Comparison of ENCODE assay signal across 8 cellular contexts in genomic region chr15:92226020-92226612, GRCh38.
DNase-seq lines count a peak whose midpoint lies in the region; ATAC-seq and TF ChIP-seq lines count a peak whose summit lies in the region.

No MANE protein-coding gene starts in this region.

- no peak overlapping the region for H3K4me3 ChIP-seq in GM06990 (replicated peaks; ENCODE audit: low read depth, low read length)

- H3K36me3 ChIP-seq in GM06990 (ENCODE audit: control insufficient read depth, insufficient read depth, low read length) = no peaks in the 10 kb centered on the region

- in situ Hi-C loops in KBM-7 (cut with MboI; ENCODE audit: low pct_unique_long_range_greater_than_20kb, low sequenced_read_pairs) = no loop called here

- no peaks in the 10 kb centered on the region for H3K27me3 ChIP-seq in GM06990 (replicated peaks; ENCODE audit: control insufficient read depth, insufficient read depth, low read length)

- TF ChIP-seq CTCF in GM06990 (IDR thresholded peaks at IDR 0.05; ENCODE audit: insufficient read depth, low read length, poor library complexity, severe bottlenecking) = peak; percentile 70

- ATAC-seq in GM18867 (IDR thresholded peaks at IDR 0.05; ENCODE audit: unreplicated experiment) = no peak
- ATAC-seq in GM21825 (IDR thresholded peaks at IDR 0.05; ENCODE audit: unreplicated experiment) = no peak
- no peak for ATAC-seq in HG03045 (IDR thresholded peaks at IDR 0.05; ENCODE audit: unreplicated experiment)

- DNase-seq in GM06990 (ENCODE audit: extremely low read depth, insufficient read length) (no peak), KBM-7 (peak; percentile 6), cerebellar cortex (ENCODE audit: low spot score) (peak; percentile 68), midbrain (lab: John Stamatoyannopoulos, UW) (peak; percentile 53), kidney glomerular epithelial cell (lab: John Stamatoyannopoulos, UW) (no peak)

Comparison
In these comparisons a context has a peak if more than half of its experiments do, and no peak if none do; other contexts are left out.
1. DNase-seq: peak in KBM-7 (single experiment), cerebellar cortex (single experiment) and midbrain (single experiment); none in GM06990 (single experiment) and kidney glomerular epithelial cell (single experiment).